In genomic region chr5:115309751-115310370, GRCh38 we compare ENCODE assay signal across 8 cellular contexts. TPM values are rescaled to one million over a fixed set of nuclear protein-coding genes. Genes with fewer than 3 reads are reported as not detected.
DNase-seq lines count a peak whose midpoint lies in the region; FAIRE-seq and TF ChIP-seq lines count a peak whose summit lies in the region.

No MANE protein-coding gene starts in this region.

- H3K36me3 ChIP-seq in PC-9 (ENCODE audit: low read depth), result no peaks in the 10 kb centered on the region

- H3K9me2 ChIP-seq in PC-9 (ENCODE audit: insufficient read depth), result no peaks in the 10 kb centered on the region

- DNase-seq in Caki2 (ENCODE audit: low read depth) (peak; percentile 39), HFF-Myc (ENCODE audit: extremely low read depth, low read depth) (no peak), PC-9 (peak in 1 of 2 experiments; percentile 68), epithelial cell of proximal tubule (ENCODE audit: low read depth) (peak; percentile 19), neural crest cell (ENCODE audit: low read depth, low spot score) (no peak), GM12892 (ENCODE audit: insufficient read length) (no peak), NK-92 (lab: John Stamatoyannopoulos, UW; ENCODE audit: unreplicated experiment) (no peak), epidermal melanocyte (ENCODE audit: insufficient read length, low spot score) (no peak)

- no peak overlapping the region for H2AFZ ChIP-seq in PC-9

- no peak for FAIRE-seq in GM12892 (lab: Jason Lieb, UNC)

- CTCF ChIA-PET in PC-9 (lab: Charles Lee), result interaction anchor here (2.6 kb wide), 1 partner anchor 265 kb away, joined by 14 read pairs; no protein-coding TSS in a partner anchor

- BruUV-seq in PC-9 (replicated peaks; lab: Mats Ljungman, UMichigan), result no TSS peak

- no peaks in the 10 kb centered on the region for H3K27me3 ChIP-seq in PC-9 (ENCODE audit: insufficient read depth, low read depth)

- no peaks in the 10 kb centered on the region for H3K36me3 Mint-ChIP-seq in neural crest cell (ENCODE audit: low read depth)

- in situ Hi-C loops in Caki2 (cut with HindIII; ENCODE audit: low pct_unique_long_range_greater_than_20kb, low sequenced_read_pairs), result no loop called here

- TF ChIP-seq CTCF in HFF-Myc (IDR thresholded peaks at IDR 0.05; ENCODE audit: low read depth, low read length, missing control alignments) (peak; percentile 33), PC-9 (conservative IDR thresholded peaks at IDR 0.05) (peak; percentile 85), epithelial cell of proximal tubule (conservative IDR thresholded peaks at IDR 0.05; ENCODE audit: low read depth, low read length) (peak; percentile 59), neural crest cell (conservative IDR thresholded peaks at IDR 0.05) (peak; percentile 83)

- no peaks in the 10 kb centered on the region for H3F3A ChIP-seq in PC-9 (ENCODE audit: insufficient read depth, low read depth)

- no peak overlapping the region for H3K27ac ChIP-seq in PC-9

- no peak overlapping the region for H3K27ac Mint-ChIP-seq in neural crest cell (ENCODE audit: unreplicated experiment)

- H4K20me1 ChIP-seq in PC-9 (ENCODE audit: insufficient read depth), result no peaks in the 10 kb centered on the region

- H3K4me3 ChIP-seq in HFF-Myc (replicated peaks; ENCODE audit: low read depth, low read length) (no peak overlapping the region), PC-9 (no peak overlapping the region), epithelial cell of proximal tubule (ENCODE audit: low read depth, low read length) (no peak overlapping the region)

- H3K9me3 Mint-ChIP-seq in neural crest cell, result no peaks in the 10 kb centered on the region

- intact Hi-C loops in PC-9 (cut with micrococcal nuclease; ENCODE audit: unreplicated experiment), result loop anchor here (1.0 to 5.0 kb wide), 4 partner anchors 211 to 532 kb away; partner anchors contain the start of genes AP3S1 and ATG12

- H3K79me2 ChIP-seq in PC-9 (ENCODE audit: low read depth), result no peaks in the 10 kb centered on the region

- no peak overlapping the region for H3K4me3 Mint-ChIP-seq in neural crest cell

- H3K4me2 ChIP-seq in PC-9, result no peak overlapping the region

- peaks cover 21% of the 10 kb centered on the region for H3K4me1 ChIP-seq in PC-9 (replicated peaks; ENCODE audit: insufficient read depth)

- no peaks in the 10 kb centered on the region for H3K9me3 ChIP-seq in PC-9 (ENCODE audit: insufficient read depth, low read depth)

- POLR2A ChIA-PET in PC-9 (lab: Charles Lee; ENCODE audit: unreplicated experiment), result no interaction called here

- no peaks in the 10 kb centered on the region for H3K4me1 Mint-ChIP-seq in neural crest cell

- H3K27me3 Mint-ChIP-seq in neural crest cell (ENCODE audit: low read depth), result peaks cover 26% of the 10 kb centered on the region

- no peak for TF ChIP-seq POLR2A in GM12892 (IDR thresholded peaks at IDR 0.05; ENCODE audit: low read depth, low read length)

RNA-seq across cellular contexts. Expression of gene CCDC112, which starts 13.4 kb away (rescaled TPM):
- 5.0 and 6.4 TPM in 2 replicates for total RNA-seq in Caki2 (2014; rRNA removed; shearing (Covaris generic); ENCODE audit: low replicate concordance)
- total RNA-seq in PC-9 (2021) (4.3 and 4.8 TPM in 2 replicates), epithelial cell of proximal tubule (10.0 and 11.7 TPM in 2 replicates), neural crest cell (11.0 and 11.7 TPM in 2 replicates)
- 5.0 TPM for polyA plus RNA-seq in GM12892 (2012; ENCODE audit: missing spikeins)

RNA-seq across cellular contexts. Expression of gene PGGT1B, which starts 47.2 kb away (rescaled TPM):
- 1.3 and 9.1 TPM in 2 replicates for total RNA-seq in Caki2 (2014; rRNA removed; shearing (Covaris generic); ENCODE audit: low replicate concordance)
- total RNA-seq in PC-9 (2021) (30.9 and 31.1 TPM in 2 replicates), epithelial cell of proximal tubule (4.6 and 5.4 TPM in 2 replicates), neural crest cell (38.4 and 41.2 TPM in 2 replicates)
- 10.7 TPM for polyA plus RNA-seq in GM12892 (2012; ENCODE audit: missing spikeins)

Comparison
In these comparisons a context has a peak if more than half of its experiments do, and no peak if none do; other contexts are left out.
1. DNase-seq: peak in Caki2 (single experiment) and epithelial cell of proximal tubule (single experiment); none in HFF-Myc (single experiment), neural crest cell (single experiment), GM12892 (single experiment), NK-92 (single experiment) and epidermal melanocyte (single experiment).
2. CTCF ChIP-seq: peak in every context shown above with its lines; median percentile 85 in PC-9; 83 in neural crest cell; 59 in epithelial cell of proximal tubule; 33 in HFF-Myc.